In the genomic region with DNA sequence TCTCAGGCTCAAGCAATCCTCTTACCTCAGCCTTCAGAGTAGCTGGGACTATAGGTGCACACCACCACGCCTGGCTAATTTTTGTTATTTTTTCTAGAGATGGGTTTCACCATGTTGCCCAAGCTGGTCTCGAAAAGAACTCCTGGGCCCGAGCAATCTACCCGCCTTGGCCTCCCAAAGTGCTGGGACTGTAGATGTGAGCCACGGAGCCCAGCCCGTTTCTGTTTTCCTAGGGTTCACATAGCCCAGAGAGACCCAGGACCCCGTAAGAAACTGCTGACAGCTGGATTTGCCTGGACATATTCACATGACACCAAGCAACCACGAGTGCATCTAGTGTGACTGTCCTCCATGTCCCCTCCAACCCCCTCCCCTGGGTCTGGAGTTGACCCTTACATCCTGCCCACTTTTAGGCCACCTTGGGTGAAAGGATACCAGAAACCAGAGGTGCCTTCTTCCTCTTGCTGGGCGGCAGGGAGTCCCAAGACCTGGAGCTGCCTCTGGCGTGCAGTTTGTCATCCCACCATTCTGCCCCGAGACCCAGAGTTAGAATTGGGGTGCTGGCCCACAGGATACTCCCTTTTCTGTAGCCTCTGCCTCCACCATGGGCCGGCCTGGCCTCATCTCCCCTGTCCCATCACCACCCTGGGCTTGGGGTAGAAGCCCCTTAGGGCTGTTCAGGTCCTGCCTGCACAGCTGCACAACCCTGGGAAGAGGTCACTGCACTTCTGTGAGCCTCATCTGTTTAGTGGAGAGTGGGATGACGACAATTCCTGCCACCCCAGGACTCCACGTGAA, we compare ENCODE assay signal across 21 cellular contexts. TPM values are rescaled to one million over a fixed set of nuclear protein-coding genes. Genes with fewer than 3 reads are reported as not detected.
"Had no signal": no experiment of that assay in that cellular context is flagged by ENCODE, and none has a peak within 500 bp of the region (broad histone marks: within the 10 kb centered on the region; RNA-seq: fewer than 3 reads in every experiment).

No MANE protein-coding gene starts in this region.

- H3K9me3 Mint-ChIP-seq: dendritic cell treated with granulocyte-macrophage colony-stimulating factor and Interleukin-4, amounts not matched to agents 40 ng/mL and 50 ng/mL, for 4 days; neural crest cell had no signal

- H3K9ac ChIP-seq: SK-N-SH had no signal

- DNase-seq: activated CD4-positive, CD25-positive, alpha-beta regulatory T cell treated with anti-CD3 and anti-CD28 coated beads, Interleukin-2, amount 50 U/mL, for 72 hours; activated CD8-positive, alpha-beta memory T cell treated with anti-CD3 and anti-CD28 coated beads for 24 hours; activated CD8-positive, alpha-beta memory T cell treated with anti-CD3 and anti-CD28 coated beads, Interleukin-2, amount 50 U/mL, for 48 hours; activated effector memory CD4-positive, alpha-beta T cell treated with Interleukin-2 at 50 U/mL for 16 hours; activated naive CD4-positive, alpha-beta T cell treated with anti-CD3 and anti-CD28 coated beads, Interleukin-2, amount 50 U/mL, for 16 hours; activated T-cell treated with anti-CD3 and anti-CD28 coated beads, Interleukin-2, amount 50 U/mL, for 48 hours; effector CD8-positive, alpha-beta T cell; left colon; stimulated activated CD4-positive, alpha-beta T cell treated with anti-CD3 and anti-CD28 coated beads, Interleukin-12 subunit alpha, Interleukin-12 subunit beta, amount 100 ng/mL, for 4 hours; stimulated activated CD4-positive, alpha-beta T cell treated with anti-CD3 and anti-CD28 coated beads, Interleukin-2, amount 100 ng/mL, for 24 hours; stimulated activated naive CD4-positive, alpha-beta T cell treated with Interleukin-2 at 50 U/mL for 16 hours; T-helper 1 cell had no signal

- H3K27me3 ChIP-seq: adrenal gland, esophagus muscularis mucosa, tibial artery had no signal

- H3K4me3 Mint-ChIP-seq: dendritic cell treated with granulocyte-macrophage colony-stimulating factor and Interleukin-4, amounts not matched to agents 40 ng/mL and 50 ng/mL, for 4 days had no signal

- H3K27ac ChIP-seq: adrenal gland, esophagus muscularis mucosa, tibial artery had no signal

- FAIRE-seq: astrocyte, urothelium cell line had no signal

- H3K4me3 ChIP-seq: adrenal gland, esophagus muscularis mucosa, tibial artery had no signal

- H3K27me3 Mint-ChIP-seq: dendritic cell treated with granulocyte-macrophage colony-stimulating factor and Interleukin-4, amounts not matched to agents 40 ng/mL and 50 ng/mL, for 4 days had no signal

- H3K9me3 ChIP-seq: adrenal gland, esophagus muscularis mucosa, SK-N-SH, tibial artery had no signal

RNA-seq across cellular contexts. Expression of gene CD248, which starts 23.0 kb away (rescaled TPM):
- total RNA-seq: pulmonary artery endothelial cell had no signal
